11 cellular contexts compared by ENCODE assay signal in genomic region chr9:91163441-91163772, GRCh38.
DNase-seq lines count a peak whose midpoint lies in the region; ATAC-seq and TF ChIP-seq lines count a peak whose summit lies in the region.
"Had no signal": no experiment of that assay in that cellular context is flagged by ENCODE, and none has a peak within 500 bp of the region (broad histone marks: within the 10 kb centered on the region; RNA-seq: fewer than 3 reads in every experiment).

No MANE protein-coding gene starts in this region.

- peak overlapping the region; percentile 29 for H4K8ac ChIP-seq in mesenchymal stem cell (ENCODE audit: low read length)

- peak overlapping the region; percentile 98 for H4K91ac ChIP-seq in mesenchymal stem cell (ENCODE audit: low read length)

- no peak overlapping the region for H2AK5ac ChIP-seq in mesenchymal stem cell (ENCODE audit: low read length, severe bottlenecking)

- no peaks in the 10 kb centered on the region for H3K36me3 ChIP-seq in mammary epithelial cell (ENCODE audit: insufficient read depth, low read length)
- no peaks in the 10 kb centered on the region for H3K36me3 ChIP-seq in mesenchymal stem cell (ENCODE audit: control insufficient read depth in 1 of 2, insufficient read depth in 2 of 2, low read depth in 1 of 2, low read length in 2 of 2)
- no peaks in the 10 kb centered on the region for H3K36me3 ChIP-seq in transverse colon
- H3K36me3 ChIP-seq: gastroesophageal sphincter had no signal

- H3K4me3 Mint-ChIP-seq in MCF 10A (ENCODE audit: unreplicated experiment), result no peak overlapping the region
- peak overlapping the region; percentile 86 for H3K4me3 Mint-ChIP-seq in activated T-helper 17 cell treated with anti-CD3 and anti-CD28 coated beads, Interleukin-2, amount 50 U/mL, for 72 hours

- H3K36me3 Mint-ChIP-seq in MCF 10A (ENCODE audit: insufficient read depth, unreplicated experiment), result no peaks in the 10 kb centered on the region
- peaks cover 12% of the 10 kb centered on the region for H3K36me3 Mint-ChIP-seq in activated T-helper 17 cell treated with anti-CD3 and anti-CD28 coated beads, Interleukin-2, amount 50 U/mL, for 72 hours (ENCODE audit: low read depth)

- TF ChIP-seq EP300 in transverse colon (IDR thresholded peaks at IDR 0.05; ENCODE audit: low read depth), result no peak

- no peak for ATAC-seq in activated T-helper 17 cell treated with anti-CD3 and anti-CD28 coated beads, Interleukin-2, amount 50 U/mL, for 72 hours (replicated peaks)
- ATAC-seq in HG02852 (IDR thresholded peaks at IDR 0.05; ENCODE audit: unreplicated experiment) (no peak), GM19455 (IDR thresholded peaks at IDR 0.05; ENCODE audit: unreplicated experiment) (no peak)
- ATAC-seq: gastroesophageal sphincter had no signal

- no peak overlapping the region for H3K23ac ChIP-seq in mesenchymal stem cell (ENCODE audit: low read length in 2 of 2)

- peak overlapping the region; percentile 21 for H2BK120ac ChIP-seq in mesenchymal stem cell (ENCODE audit: low read depth, low read length)

- no peak overlapping the region for H2AFZ ChIP-seq in mammary epithelial cell (ENCODE audit: low read depth, low read length)
- no peak overlapping the region for H2AFZ ChIP-seq in mesenchymal stem cell (ENCODE audit: low read depth, low read length)

- H2BK12ac ChIP-seq in mesenchymal stem cell (ENCODE audit: low read length in 2 of 2), result peak overlapping the region; percentile 90 to 92

- dilution Hi-C loops in mammary epithelial cell (cut with HindIII; ENCODE audit: low sequenced_read_pairs), result loop anchor here (5.0 kb wide), 1 partner anchor 226 kb away; no protein-coding TSS in a partner anchor

- no peaks in the 10 kb centered on the region for H3K79me2 ChIP-seq in mammary epithelial cell (ENCODE audit: insufficient read depth, low read length)

- H3K4me3 ChIP-seq in mammary epithelial cell (replicated peaks in 1 of 3; ENCODE audit: insufficient read depth in 1 of 3, low read depth in 2 of 3, low read length in 3 of 3), result no peak overlapping the region
- no peak overlapping the region for H3K4me3 ChIP-seq in mesenchymal stem cell (ENCODE audit: insufficient read depth in 1 of 2, low read depth in 1 of 2, low read length in 2 of 2)
- H3K4me3 ChIP-seq in transverse colon, result no peak overlapping the region
- H3K4me3 ChIP-seq: gastroesophageal sphincter had no signal

- H3K27me3 ChIP-seq in mammary epithelial cell (ENCODE audit: insufficient read depth, low read length) (no peaks in the 10 kb centered on the region), mesenchymal stem cell (ENCODE audit: control insufficient read depth in 1 of 2, insufficient read depth in 1 of 2, low read length in 2 of 2) (no peaks in the 10 kb centered on the region), transverse colon (no peaks in the 10 kb centered on the region)
- H3K27me3 ChIP-seq: gastroesophageal sphincter had no signal

- no peaks in the 10 kb centered on the region for H3K79me1 ChIP-seq in mesenchymal stem cell (replicated peaks; ENCODE audit: low read length, poor library complexity, severe bottlenecking)

- H3K27me3 Mint-ChIP-seq in MCF 10A (ENCODE audit: insufficient read depth, unreplicated experiment), result no peaks in the 10 kb centered on the region
- no peaks in the 10 kb centered on the region for H3K27me3 Mint-ChIP-seq in activated T-helper 17 cell treated with anti-CD3 and anti-CD28 coated beads, Interleukin-2, amount 50 U/mL, for 72 hours

- no peak overlapping the region for H3K4me2 ChIP-seq in mammary epithelial cell (ENCODE audit: insufficient read depth, low read depth, low read length)
- no peak overlapping the region for H3K4me2 ChIP-seq in mesenchymal stem cell (ENCODE audit: low read length, poor library complexity, severe bottlenecking)

- DNase-seq in MCF 10A (ENCODE audit: unreplicated experiment) (no peak), mammary epithelial cell (no peak), mesenchymal stem cell (no peak), transverse colon (peak; percentile 37), HCEC 1CT (no peak)
- DNase-seq: amniotic stem cell, SW 1271 had no signal

- WGBS in mammary epithelial cell (ENCODE audit: low coverage, missing lambda C conversion rate), result 100% methylated on average over 8 of the region's 8 CpGs
- WGBS in mesenchymal stem cell, result 81% methylated on average over 8 of the region's 8 CpGs
- 72 to 100% methylated on average over 2 to 8 of the region's 8 CpGs for WGBS in transverse colon (ENCODE audit: low coverage in 1 of 2), 2 donors

- H3K9me3 Mint-ChIP-seq in MCF 10A (ENCODE audit: unreplicated experiment), result no peaks in the 10 kb centered on the region
- H3K9me3 Mint-ChIP-seq in activated T-helper 17 cell treated with anti-CD3 and anti-CD28 coated beads, Interleukin-2, amount 50 U/mL, for 72 hours, result no peaks in the 10 kb centered on the region

- peak overlapping the region; percentile 79 to 99 for H3K18ac ChIP-seq in mesenchymal stem cell (ENCODE audit: low read depth in 1 of 2, low read length in 2 of 2)

- TF ChIP-seq CTCF in MCF 10A (IDR thresholded peaks at IDR 0.05; ENCODE audit: unreplicated experiment), result no peak
- no peak for TF ChIP-seq CTCF in mammary epithelial cell (conservative IDR thresholded peaks at IDR 0.05 in 1 of 2, IDR thresholded peaks at IDR 0.05 in 1 of 2; ENCODE audit: extremely low read depth in 1 of 2, insufficient read depth in 1 of 2, low read depth in 1 of 2, low read length in 2 of 2)
- TF ChIP-seq CTCF in transverse colon (IDR thresholded peaks at IDR 0.05), result no peak

- peaks cover 41% of the 10 kb centered on the region for H3K4me1 ChIP-seq in mammary epithelial cell (ENCODE audit: insufficient read depth, low read length)
- peaks cover 31% of the 10 kb centered on the region for H3K4me1 ChIP-seq in mesenchymal stem cell (ENCODE audit: control insufficient read depth, insufficient read depth, low read depth, low read length)
- peaks cover 7 to 61% (median 28%) of the 10 kb centered on the region in 4 donors for H3K4me1 ChIP-seq in transverse colon

- H4K20me1 ChIP-seq in mammary epithelial cell (ENCODE audit: insufficient read depth, low read length), result no peaks in the 10 kb centered on the region

- peaks cover 30% of the 10 kb centered on the region for H3K4me1 Mint-ChIP-seq in MCF 10A (ENCODE audit: insufficient read depth, unreplicated experiment)
- peaks cover 32% of the 10 kb centered on the region for H3K4me1 Mint-ChIP-seq in activated T-helper 17 cell treated with anti-CD3 and anti-CD28 coated beads, Interleukin-2, amount 50 U/mL, for 72 hours

- no peak overlapping the region for H2BK15ac ChIP-seq in mesenchymal stem cell (ENCODE audit: low read depth, poor library complexity, severe bottlenecking)

- H3K27ac Mint-ChIP-seq in MCF 10A (ENCODE audit: low read depth, unreplicated experiment), result peak overlapping the region; percentile 91
- H3K27ac Mint-ChIP-seq in activated T-helper 17 cell treated with anti-CD3 and anti-CD28 coated beads, Interleukin-2, amount 50 U/mL, for 72 hours, result peak overlapping the region; percentile 98

- H3K27ac ChIP-seq in mammary epithelial cell (ENCODE audit: insufficient read depth, low read depth, low read length) (no peak overlapping the region), mesenchymal stem cell (ENCODE audit: low read length, poor library complexity, severe bottlenecking) (no peak overlapping the region), transverse colon (peak overlapping the region; percentile 61 to 71 (median 66))

- TF ChIP-seq POLR2A in transverse colon (IDR thresholded peaks at IDR 0.05), result no peak

- peak overlapping the region in 1 of 2 experiments; percentile 96 for H3K14ac ChIP-seq in mesenchymal stem cell (ENCODE audit: low read length in 2 of 2)

- no peak overlapping the region for H3K9ac ChIP-seq in mammary epithelial cell (ENCODE audit: insufficient read depth, low read length)
- H3K9ac ChIP-seq in mesenchymal stem cell (ENCODE audit: low read length), result no peak overlapping the region

- no peak overlapping the region for H2BK5ac ChIP-seq in mesenchymal stem cell (ENCODE audit: low read depth, low read length, poor library complexity, severe bottlenecking)

- POLR2A ChIA-PET in MCF 10A (lab: Yijun Ruan, JAX), result interaction anchor here (1.4 kb wide), 1 partner anchor 14 kb away, joined by 4 read pairs; no protein-coding TSS in a partner anchor

- H3K4ac ChIP-seq in mesenchymal stem cell (ENCODE audit: low read depth in 1 of 2, low read length in 2 of 2), result peak overlapping the region; percentile 50 to 82

- BruUV-seq in MCF 10A (replicated peaks; lab: Mats Ljungman, UMichigan) (no TSS peak), mammary epithelial cell (replicated peaks; lab: Mats Ljungman, UMichigan) (no TSS peak)

- H3K9me3 ChIP-seq in mammary epithelial cell (replicated peaks; ENCODE audit: insufficient read depth, low read length) (no peaks in the 10 kb centered on the region), mesenchymal stem cell (ENCODE audit: control insufficient read depth, low read length) (no peaks in the 10 kb centered on the region), transverse colon (no peaks in the 10 kb centered on the region)
- H3K9me3 ChIP-seq: gastroesophageal sphincter had no signal

- CTCF ChIA-PET in MCF 10A (lab: Yijun Ruan, JAX) (no interaction called here), mammary epithelial cell (lab: Charles Lee; ENCODE audit: low non-redundant PET) (interaction anchor here (0.7 kb wide), 1 partner anchor 35 kb away, joined by 4 read pairs; no protein-coding TSS in a partner anchor)

- in situ Hi-C loops in mammary epithelial cell (cut with MboI; ENCODE audit: low sequenced_read_pairs in 2 of 2), result no loop called here
- in situ Hi-C loops in transverse colon (cut with MboI; ENCODE audit: low pct_ligation_motif_present in 1 of 4, low pct_unique_long_range_greater_than_20kb in 1 of 4, low sequenced_read_pairs in 3 of 4), result loop anchor here in 1 of 4 donors (25.0 kb wide), 1 partner anchor 101 kb away; no protein-coding TSS in a partner anchor

- intact Hi-C loops in MCF 10A (cut with micrococcal nuclease) (no loop called here), mammary epithelial cell (cut with micrococcal nuclease) (loop anchor here (5.0 to 10.0 kb wide), 2 partner anchors 246 to 261 kb away; partner anchors contain the start of gene NFIL3), transverse colon (cut with DNase I; ENCODE audit: low total_unique reads) (no loop called here)

Comparison
In these comparisons a context has a peak if more than half of its experiments do, and no peak if none do; other contexts are left out.
1. H3K27ac ChIP-seq: peak in transverse colon (4 of 4); none in mammary epithelial cell (single experiment) and mesenchymal stem cell (single experiment).